Comparison of ENCODE assay signal across 23 cellular contexts in genomic region chr11:24837112-24837511, GRCh38.
"Had no signal": no experiment of that assay in that cellular context is flagged by ENCODE, and none has a peak within 500 bp of the region (broad histone marks: within the 10 kb centered on the region; RNA-seq: fewer than 3 reads in every experiment).

No MANE protein-coding gene starts in this region.

- H3K4me3 ChIP-seq: pancreas, prostate gland, right lobe of liver, sigmoid colon, stomach, thoracic aorta, thyroid gland, tibial nerve, upper lobe of left lung, vagina had no signal

- H3K36me3 ChIP-seq: neutrophil, pancreas, prostate gland, right lobe of liver, sigmoid colon, stomach, thoracic aorta, thyroid gland, tibial nerve, upper lobe of left lung, vagina had no signal

- H3K9me3 ChIP-seq: neutrophil, pancreas, prostate gland, right lobe of liver, sigmoid colon, stomach, thoracic aorta, thyroid gland, tibial nerve, upper lobe of left lung, vagina had no signal

- ATAC-seq: natural killer cell; pancreas; right cardiac atrium; stimulated activated effector memory CD8-positive, alpha-beta T cell treated with anti-CD3 and anti-CD28 coated beads, Interleukin-12 subunit alpha, Interleukin-12 subunit beta, amount 100 ng/mL, for 72 hours; stimulated activated naive B cell treated with anti-CD40 and anti-IgM and Interleukin-4, amounts not matched to agents 10 μg/mL and 1 μg/mL and 100 μg/mL, for 72 hours had no signal

- H3K27ac ChIP-seq: neutrophil, pancreas, right lobe of liver, sigmoid colon, stomach, thoracic aorta, thyroid gland, tibial nerve, upper lobe of left lung, vagina had no signal

- H3K27me3 ChIP-seq: neutrophil, pancreas, right lobe of liver, sigmoid colon, stomach, thyroid gland, tibial nerve, upper lobe of left lung, vagina had no signal

- DNase-seq: natural killer cell; nucleus accumbens; pancreas; right cardiac atrium; right lobe of liver; sigmoid colon; small intestine; stimulated activated CD4-positive, alpha-beta T cell treated with anti-CD3 and anti-CD28 coated beads, Interleukin-15, amount 100 ng/mL, for 24 hours; stimulated activated CD4-positive, alpha-beta T cell treated with anti-CD3 and anti-CD28 coated beads, Interleukin-2, amount 100 ng/mL, for 24 hours; stimulated activated CD4-positive, alpha-beta T cell treated with anti-CD3 and anti-CD28 coated beads, Interleukin-2, amount 100 ng/mL, for 48 hours; stimulated activated CD4-positive, alpha-beta T cell treated with anti-CD3 and anti-CD28 coated beads, Interleukin-4, amount 100 ng/mL, for 24 hours; stimulated activated naive B cell treated with anti-CD40 and anti-IgM and Interleukin-4, amounts not matched to agents 10 μg/mL and 1 μg/mL and 100 μg/mL, for 72 hours; stimulated activated naive CD4-positive, alpha-beta T cell treated with Interleukin-2 at 50 U/mL for 16 hours; stomach; thyroid gland; trophoblast cell; upper lobe of left lung had no signal

- H3K4me1 ChIP-seq: prostate gland, stomach, thyroid gland, tibial nerve, upper lobe of left lung, vagina had no signal
